ENCODE assay signal across 1 cellular context in genomic region chr20:32407131-32407760, GRCh38.
A peak's percentile ranks its signal among the peaks of the same experiment; 100 is the strongest.
TF ChIP-seq lines count a peak whose summit lies in the region.

No MANE protein-coding gene starts in this region.

TF ChIP-seq in K562, 482 proteins besides CTCF, POLR2A, EP300 and RAD21:
- TF ChIP-seq BHLHE40 (IDR thresholded peaks at IDR 0.05; ENCODE audit: low read length): 0 out of 2 replicates have a peak, but pooled peaks have one; percentile 22
